23 cellular contexts compared by ENCODE assay signal in genomic region chr14:99282261-99283050, GRCh38. TPM values are rescaled to one million over a fixed set of nuclear protein-coding genes. Genes with fewer than 3 reads are reported as not detected.
"Had no signal": no experiment of that assay in that cellular context is flagged by ENCODE, and none has a peak within 500 bp of the region (broad histone marks: within the 10 kb centered on the region; RNA-seq: fewer than 3 reads in every experiment).

No MANE protein-coding gene starts in this region.

- H3K4me3 ChIP-seq: mucosa of descending colon, prostate gland, right atrium auricular region, smooth muscle cell, suprapubic skin, transverse colon, upper lobe of right lung, uterus had no signal

- H3K27me3 Mint-ChIP-seq: effector memory CD8-positive, alpha-beta T cell had no signal

- DNase-seq: cortex of kidney; effector memory CD8-positive, alpha-beta T cell; erythroblast; hypothalamus; kidney; mesenchymal stem cell; mucosa of descending colon; naive thymus-derived CD4-positive, alpha-beta T cell; stimulated activated CD4-positive, alpha-beta T cell treated with anti-CD3 and anti-CD28 coated beads, Interleukin-12 subunit alpha, Interleukin-12 subunit beta, amount 100 ng/mL, for 4 hours; stimulated activated CD4-positive, alpha-beta T cell treated with anti-CD3 and anti-CD28 coated beads, Interleukin-1b, Interleukin-23, amount 100 ng/mL, for 48 hours; stimulated activated CD4-positive, alpha-beta T cell treated with anti-CD3 and anti-CD28 coated beads, Interleukin-4, amount 100 ng/mL, for 1 hour; stimulated activated CD8-positive, alpha-beta memory T cell treated with anti-CD3 and anti-CD28 coated beads, Interleukin-4, amount 100 ng/mL, for 48 hours; stimulated activated naive CD4-positive, alpha-beta T cell; stimulated activated naive CD8-positive, alpha-beta T cell treated with anti-CD3 and anti-CD28 coated beads, Interleukin-15, amount 100 ng/mL, for 72 hours; transverse colon; upper lobe of right lung; uterus had no signal

- H3K36me3 Mint-ChIP-seq: mesothelial cell of epicardium; naive thymus-derived CD4-positive, alpha-beta T cell had no signal

- H3K4me3 Mint-ChIP-seq: mesothelial cell of epicardium; naive thymus-derived CD4-positive, alpha-beta T cell; stimulated activated naive CD8-positive, alpha-beta T cell treated with anti-CD3 and anti-CD28 coated beads, Interleukin-15, amount 100 ng/mL, for 72 hours had no signal

- H3K27ac Mint-ChIP-seq: mesothelial cell of epicardium had no signal

- H3K9me3 Mint-ChIP-seq: effector memory CD8-positive, alpha-beta T cell; mesothelial cell of epicardium; naive thymus-derived CD4-positive, alpha-beta T cell; stimulated activated naive CD8-positive, alpha-beta T cell treated with anti-CD3 and anti-CD28 coated beads, Interleukin-15, amount 100 ng/mL, for 72 hours had no signal

RNA-seq across cellular contexts. Expression of gene BCL11B, which starts 10.5 kb away (rescaled TPM):
- total RNA-seq: fibroblast of villous mesenchyme had no signal
